1 cellular context compared by ENCODE assay signal in the genomic region with DNA sequence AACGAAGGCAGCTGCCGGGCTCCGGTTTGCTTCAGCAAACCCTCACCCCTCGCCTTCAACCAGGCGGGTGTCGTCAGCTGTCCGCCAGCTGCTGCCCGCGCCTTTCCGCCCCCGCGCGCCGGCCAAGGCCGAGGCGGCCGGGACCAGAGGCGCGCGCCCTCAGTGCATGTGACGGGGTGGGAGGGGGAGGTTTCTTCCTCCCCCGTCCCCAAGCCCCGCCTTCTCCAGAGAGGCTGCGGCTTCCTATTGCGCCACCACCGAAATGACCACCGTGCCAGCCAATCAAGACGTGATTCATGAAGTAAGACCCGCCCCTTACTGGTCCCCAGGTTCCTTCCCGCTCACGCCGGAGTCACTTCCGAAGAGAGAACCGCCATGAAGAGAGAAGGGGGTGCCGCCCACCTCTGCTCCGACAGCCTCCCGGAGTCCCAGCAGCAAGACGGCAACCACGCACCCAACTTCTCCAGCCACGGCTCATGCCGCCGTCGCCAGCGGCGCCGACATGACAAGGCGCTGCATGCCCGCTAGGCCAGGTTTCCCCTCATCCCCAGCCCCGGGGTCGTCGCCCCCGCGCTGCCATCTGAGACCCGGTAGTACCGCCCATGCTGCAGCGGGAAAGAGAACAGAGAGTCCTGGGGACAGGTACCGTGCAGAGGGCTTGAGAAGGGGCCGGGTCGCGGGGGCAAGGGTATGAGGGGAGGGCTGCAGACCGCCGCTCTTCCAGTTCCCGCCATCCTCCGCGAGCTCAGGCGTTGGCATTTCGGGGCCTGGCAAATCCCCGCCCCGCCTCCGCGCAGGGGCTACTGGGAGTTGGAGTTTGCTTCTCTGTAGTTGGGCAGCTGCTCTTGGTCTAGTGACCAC.
TF ChIP-seq lines count a peak whose summit lies in the region.

A gene with protein sequence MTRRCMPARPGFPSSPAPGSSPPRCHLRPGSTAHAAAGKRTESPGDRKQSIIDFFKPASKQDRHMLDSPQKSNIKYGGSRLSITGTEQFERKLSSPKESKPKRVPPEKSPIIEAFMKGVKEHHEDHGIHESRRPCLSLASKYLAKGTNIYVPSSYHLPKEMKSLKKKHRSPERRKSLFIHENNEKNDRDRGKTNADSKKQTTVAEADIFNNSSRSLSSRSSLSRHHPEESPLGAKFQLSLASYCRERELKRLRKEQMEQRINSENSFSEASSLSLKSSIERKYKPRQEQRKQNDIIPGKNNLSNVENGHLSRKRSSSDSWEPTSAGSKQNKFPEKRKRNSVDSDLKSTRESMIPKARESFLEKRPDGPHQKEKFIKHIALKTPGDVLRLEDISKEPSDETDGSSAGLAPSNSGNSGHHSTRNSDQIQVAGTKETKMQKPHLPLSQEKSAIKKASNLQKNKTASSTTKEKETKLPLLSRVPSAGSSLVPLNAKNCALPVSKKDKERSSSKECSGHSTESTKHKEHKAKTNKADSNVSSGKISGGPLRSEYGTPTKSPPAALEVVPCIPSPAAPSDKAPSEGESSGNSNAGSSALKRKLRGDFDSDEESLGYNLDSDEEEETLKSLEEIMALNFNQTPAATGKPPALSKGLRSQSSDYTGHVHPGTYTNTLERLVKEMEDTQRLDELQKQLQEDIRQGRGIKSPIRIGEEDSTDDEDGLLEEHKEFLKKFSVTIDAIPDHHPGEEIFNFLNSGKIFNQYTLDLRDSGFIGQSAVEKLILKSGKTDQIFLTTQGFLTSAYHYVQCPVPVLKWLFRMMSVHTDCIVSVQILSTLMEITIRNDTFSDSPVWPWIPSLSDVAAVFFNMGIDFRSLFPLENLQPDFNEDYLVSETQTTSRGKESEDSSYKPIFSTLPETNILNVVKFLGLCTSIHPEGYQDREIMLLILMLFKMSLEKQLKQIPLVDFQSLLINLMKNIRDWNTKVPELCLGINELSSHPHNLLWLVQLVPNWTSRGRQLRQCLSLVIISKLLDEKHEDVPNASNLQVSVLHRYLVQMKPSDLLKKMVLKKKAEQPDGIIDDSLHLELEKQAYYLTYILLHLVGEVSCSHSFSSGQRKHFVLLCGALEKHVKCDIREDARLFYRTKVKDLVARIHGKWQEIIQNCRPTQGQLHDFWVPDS (plus strand): TSS at position 355 of the 861 bp plus-strand sequence. CDS start 148 bp downstream, at position 503.

TF ChIP-seq in HepG2, 621 proteins besides CTCF, POLR2A, EP300 and RAD21 (continued from another document and continues in another):
- TF ChIP-seq ETV5 (CRISPR knock-in tag; IDR thresholded peaks at IDR 0.05; ENCODE audit: borderline replicate concordance) (peak; percentile 76), ZNF549 (CRISPR knock-in tag; IDR thresholded peaks at IDR 0.05) (no peak), ZNF720 (CRISPR knock-in tag; IDR thresholded peaks at IDR 0.05) (no peak), ZNF30 (CRISPR knock-in tag; IDR thresholded peaks at IDR 0.05) (no peak), STAG1 (CRISPR knock-in tag; IDR thresholded peaks at IDR 0.05) (no peak), NAIF1 (CRISPR knock-in tag; IDR thresholded peaks at IDR 0.05; ENCODE audit: borderline replicate concordance) (no peak; the same call in 1 of the 2 replicates), SKI (IDR thresholded peaks at IDR 0.05; ENCODE audit: partially characterized antibody) (no peak), GTF3A (CRISPR knock-in tag; conservative IDR thresholded peaks at IDR 0.05) (no peak), ZNF652 (CRISPR knock-in tag; IDR thresholded peaks at IDR 0.05; ENCODE audit: borderline replicate concordance, low read depth) (no peak), BRCA1 (CRISPR knock-in tag; IDR thresholded peaks at IDR 0.05) (no peak; the same call in none of the 2 replicates), TEAD3 (CRISPR knock-in tag; optimal IDR thresholded peaks at IDR 0.05; ENCODE audit: borderline replicate concordance) (peak; percentile 47), ZNF569 (CRISPR knock-in tag; IDR thresholded peaks at IDR 0.05; ENCODE audit: borderline replicate concordance) (no peak), JDP2 (CRISPR knock-in tag; IDR thresholded peaks at IDR 0.05; ENCODE audit: borderline replicate concordance) (no peak), GABPB1 (CRISPR knock-in tag; IDR thresholded peaks at IDR 0.05) (peak; percentile 89), MED13 (CRISPR knock-in tag; IDR thresholded peaks at IDR 0.05) (peak; percentile 69), ZNF350 (CRISPR knock-in tag; IDR thresholded peaks at IDR 0.05; ENCODE audit: borderline replicate concordance, low read depth) (peak; percentile 73; the same call in 1 of the 2 replicates)
- TF ChIP-seq, protein P1, sequence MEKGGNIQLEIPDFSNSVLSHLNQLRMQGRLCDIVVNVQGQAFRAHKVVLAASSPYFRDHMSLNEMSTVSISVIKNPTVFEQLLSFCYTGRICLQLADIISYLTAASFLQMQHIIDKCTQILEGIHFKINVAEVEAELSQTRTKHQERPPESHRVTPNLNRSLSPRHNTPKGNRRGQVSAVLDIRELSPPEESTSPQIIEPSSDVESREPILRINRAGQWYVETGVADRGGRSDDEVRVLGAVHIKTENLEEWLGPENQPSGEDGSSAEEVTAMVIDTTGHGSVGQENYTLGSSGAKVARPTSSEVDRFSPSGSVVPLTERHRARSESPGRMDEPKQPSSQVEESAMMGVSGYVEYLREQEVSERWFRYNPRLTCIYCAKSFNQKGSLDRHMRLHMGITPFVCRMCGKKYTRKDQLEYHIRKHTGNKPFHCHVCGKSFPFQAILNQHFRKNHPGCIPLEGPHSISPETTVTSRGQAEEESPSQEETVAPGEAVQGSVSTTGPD (CRISPR knock-in tag; IDR thresholded peaks at IDR 0.05) = no peak
- TF ChIP-seq, protein P2, sequence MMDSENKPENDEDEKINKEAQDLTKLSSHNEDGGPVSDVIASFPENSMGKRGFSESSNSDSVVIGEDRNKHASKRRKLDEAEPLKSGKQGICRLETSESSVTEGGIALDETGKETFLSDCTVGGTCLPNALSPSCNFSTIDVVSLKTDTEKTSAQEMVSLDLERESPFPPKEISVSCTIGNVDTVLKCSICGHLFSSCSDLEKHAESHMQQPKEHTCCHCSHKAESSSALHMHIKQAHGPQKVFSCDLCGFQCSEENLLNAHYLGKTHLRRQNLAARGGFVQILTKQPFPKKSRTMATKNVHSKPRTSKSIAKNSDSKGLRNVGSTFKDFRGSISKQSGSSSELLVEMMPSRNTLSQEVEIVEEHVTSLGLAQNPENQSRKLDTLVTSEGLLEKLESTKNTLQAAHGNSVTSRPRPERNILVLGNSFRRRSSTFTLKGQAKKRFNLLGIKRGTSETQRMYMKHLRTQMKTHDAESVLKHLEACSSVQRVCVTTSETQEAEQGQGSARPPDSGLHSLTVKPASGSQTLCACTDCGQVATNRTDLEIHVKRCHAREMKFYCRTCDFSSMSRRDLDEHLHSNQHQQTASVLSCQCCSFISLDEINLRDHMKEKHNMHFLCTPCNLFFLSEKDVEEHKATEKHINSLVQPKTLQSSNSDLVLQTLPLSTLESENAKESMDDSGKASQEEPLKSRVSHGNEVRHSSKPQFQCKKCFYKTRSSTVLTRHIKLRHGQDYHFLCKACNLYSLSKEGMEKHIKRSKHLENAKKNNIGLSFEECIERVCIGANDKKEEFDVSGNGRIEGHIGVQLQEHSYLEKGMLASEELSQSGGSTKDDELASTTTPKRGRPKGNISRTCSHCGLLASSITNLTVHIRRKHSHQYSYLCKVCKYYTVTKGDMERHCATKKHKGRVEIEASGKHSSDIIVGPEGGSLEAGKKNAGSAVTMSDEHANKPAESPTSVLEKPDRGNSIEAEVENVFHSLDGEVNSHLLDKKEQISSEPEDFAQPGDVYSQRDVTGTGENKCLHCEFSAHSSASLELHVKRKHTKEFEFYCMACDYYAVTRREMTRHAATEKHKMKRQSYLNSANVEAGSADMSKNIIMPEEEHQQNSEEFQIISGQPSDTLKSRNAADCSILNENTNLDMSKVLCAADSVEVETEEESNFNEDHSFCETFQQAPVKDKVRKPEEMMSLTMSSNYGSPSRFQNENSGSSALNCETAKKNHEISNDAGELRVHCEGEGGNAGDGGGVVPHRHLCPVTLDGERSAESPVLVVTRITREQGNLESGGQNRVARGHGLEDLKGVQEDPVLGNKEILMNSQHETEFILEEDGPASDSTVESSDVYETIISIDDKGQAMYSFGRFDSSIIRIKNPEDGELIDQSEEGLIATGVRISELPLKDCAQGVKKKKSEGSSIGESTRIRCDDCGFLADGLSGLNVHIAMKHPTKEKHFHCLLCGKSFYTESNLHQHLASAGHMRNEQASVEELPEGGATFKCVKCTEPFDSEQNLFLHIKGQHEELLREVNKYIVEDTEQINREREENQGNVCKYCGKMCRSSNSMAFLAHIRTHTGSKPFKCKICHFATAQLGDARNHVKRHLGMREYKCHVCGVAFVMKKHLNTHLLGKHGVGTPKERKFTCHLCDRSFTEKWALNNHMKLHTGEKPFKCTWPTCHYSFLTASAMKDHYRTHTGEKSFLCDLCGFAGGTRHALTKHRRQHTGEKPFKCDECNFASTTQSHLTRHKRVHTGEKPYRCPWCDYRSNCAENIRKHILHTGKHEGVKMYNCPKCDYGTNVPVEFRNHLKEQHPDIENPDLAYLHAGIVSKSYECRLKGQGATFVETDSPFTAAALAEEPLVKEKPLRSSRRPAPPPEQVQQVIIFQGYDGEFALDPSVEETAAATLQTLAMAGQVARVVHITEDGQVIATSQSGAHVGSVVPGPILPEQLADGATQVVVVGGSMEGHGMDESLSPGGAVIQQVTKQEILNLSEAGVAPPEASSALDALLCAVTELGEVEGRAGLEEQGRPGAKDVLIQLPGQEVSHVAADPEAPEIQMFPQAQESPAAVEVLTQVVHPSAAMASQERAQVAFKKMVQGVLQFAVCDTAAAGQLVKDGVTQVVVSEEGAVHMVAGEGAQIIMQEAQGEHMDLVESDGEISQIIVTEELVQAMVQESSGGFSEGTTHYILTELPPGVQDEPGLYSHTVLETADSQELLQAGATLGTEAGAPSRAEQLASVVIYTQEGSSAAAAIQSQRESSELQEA (CRISPR knock-in tag; IDR thresholded peaks at IDR 0.05; ENCODE audit: not compliant biosample characterization) = no peak
- TF ChIP-seq, protein P3, sequence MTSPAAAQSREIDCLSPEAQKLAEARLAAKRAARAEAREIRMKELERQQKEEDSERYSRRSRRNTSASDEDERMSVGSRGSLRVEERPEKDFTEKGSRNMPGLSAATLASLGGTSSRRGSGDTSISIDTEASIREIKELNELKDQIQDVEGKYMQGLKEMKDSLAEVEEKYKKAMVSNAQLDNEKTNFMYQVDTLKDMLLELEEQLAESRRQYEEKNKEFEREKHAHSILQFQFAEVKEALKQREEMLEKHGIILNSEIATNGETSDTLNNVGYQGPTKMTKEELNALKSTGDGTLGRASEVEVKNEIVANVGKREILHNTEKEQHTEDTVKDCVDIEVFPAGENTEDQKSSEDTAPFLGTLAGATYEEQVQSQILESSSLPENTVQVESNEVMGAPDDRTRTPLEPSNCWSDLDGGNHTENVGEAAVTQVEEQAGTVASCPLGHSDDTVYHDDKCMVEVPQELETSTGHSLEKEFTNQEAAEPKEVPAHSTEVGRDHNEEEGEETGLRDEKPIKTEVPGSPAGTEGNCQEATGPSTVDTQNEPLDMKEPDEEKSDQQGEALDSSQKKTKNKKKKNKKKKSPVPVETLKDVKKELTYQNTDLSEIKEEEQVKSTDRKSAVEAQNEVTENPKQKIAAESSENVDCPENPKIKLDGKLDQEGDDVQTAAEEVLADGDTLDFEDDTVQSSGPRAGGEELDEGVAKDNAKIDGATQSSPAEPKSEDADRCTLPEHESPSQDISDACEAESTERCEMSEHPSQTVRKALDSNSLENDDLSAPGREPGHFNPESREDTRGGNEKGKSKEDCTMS (CRISPR knock-in tag; conservative IDR thresholded peaks at IDR 0.05) = no peak
- TF ChIP-seq, protein P4, sequence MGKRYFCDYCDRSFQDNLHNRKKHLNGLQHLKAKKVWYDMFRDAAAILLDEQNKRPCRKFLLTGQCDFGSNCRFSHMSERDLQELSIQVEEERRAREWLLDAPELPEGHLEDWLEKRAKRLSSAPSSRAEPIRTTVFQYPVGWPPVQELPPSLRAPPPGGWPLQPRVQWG (CRISPR knock-in tag; IDR thresholded peaks at IDR 0.05; ENCODE audit: borderline replicate concordance, low read depth) = no peak
- TF ChIP-seq, protein P5, sequence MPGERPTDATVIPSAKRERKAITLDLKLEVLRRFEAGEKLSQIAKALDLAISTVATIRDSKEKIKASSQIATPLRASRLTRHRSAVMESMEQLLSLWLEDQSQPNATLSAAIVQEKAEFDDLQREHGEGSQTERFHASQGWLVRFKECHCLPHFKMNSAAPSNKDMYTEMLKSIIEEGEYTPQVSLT (CRISPR knock-in tag; IDR thresholded peaks at IDR 0.05; ENCODE audit: borderline replicate concordance, low read depth) = no peak
